ENCODE assay signal across 7 cellular contexts in the genomic region with DNA sequence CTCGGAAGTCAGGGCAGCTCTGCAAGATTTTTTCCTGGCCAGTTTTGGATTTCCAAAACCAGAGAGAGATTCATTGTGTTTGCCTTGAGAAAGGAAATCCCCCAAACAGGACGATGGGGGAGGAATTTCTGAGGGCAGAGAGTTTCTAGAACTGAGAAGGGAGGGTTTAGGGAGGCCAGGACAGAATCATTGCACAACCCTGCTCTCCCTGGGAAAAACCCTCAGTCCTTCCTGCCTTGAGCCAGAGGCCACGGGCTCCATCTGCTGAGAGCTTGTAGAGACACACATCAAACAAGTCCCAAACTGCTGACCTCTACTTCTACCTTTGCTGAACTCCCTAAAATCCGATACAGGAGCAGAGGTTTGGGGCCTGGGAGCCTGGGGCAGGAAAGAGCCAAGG.
DNase-seq lines count a peak whose midpoint lies in the region; ATAC-seq and TF ChIP-seq lines count a peak whose summit lies in the region.

No MANE protein-coding gene starts in this region.

- H3K27me3 ChIP-seq in mammary epithelial cell (ENCODE audit: insufficient read depth, low read length) (no peaks in the 10 kb centered on the region), layer of hippocampus (ENCODE audit: control insufficient read depth, insufficient read depth, low read length) (no peaks in the 10 kb centered on the region), transverse colon (no peaks in the 10 kb centered on the region)

- peak; percentile 62 for ATAC-seq in GM19043 (IDR thresholded peaks at IDR 0.05; ENCODE audit: low read depth, unreplicated experiment)

- in situ Hi-C loops in mammary epithelial cell (cut with MboI; ENCODE audit: low sequenced_read_pairs in 2 of 2) = no loop called here
- in situ Hi-C loops in transverse colon (cut with MboI; ENCODE audit: low pct_ligation_motif_present in 1 of 4, low pct_unique_long_range_greater_than_20kb in 1 of 4, low sequenced_read_pairs in 3 of 4) = no loop called here

- peak overlapping the region; percentile 4 for H2AFZ ChIP-seq in mammary epithelial cell (ENCODE audit: low read depth, low read length)

- intact Hi-C loops in mammary epithelial cell (cut with micrococcal nuclease) (loop anchor here (1.0 kb wide), 4 partner anchors 37 to 356 kb away; no protein-coding TSS in a partner anchor), transverse colon (cut with DNase I; ENCODE audit: low total_unique reads) (loop anchor here (5.0 kb wide), 1 partner anchor 36 kb away; no protein-coding TSS in a partner anchor)

- no peaks in the 10 kb centered on the region for H4K20me1 ChIP-seq in mammary epithelial cell (ENCODE audit: insufficient read depth, low read length)

- peak; percentile 60 to 87 for TF ChIP-seq CTCF in mammary epithelial cell (conservative IDR thresholded peaks at IDR 0.05 in 1 of 2, IDR thresholded peaks at IDR 0.05 in 1 of 2; ENCODE audit: extremely low read depth in 1 of 2, insufficient read depth in 1 of 2, low read depth in 1 of 2, low read length in 2 of 2)
- peak in 4 of 5 experiments; percentile 30 to 48 (median 35) for TF ChIP-seq CTCF in transverse colon (IDR thresholded peaks at IDR 0.05)

- dilution Hi-C loops in mammary epithelial cell (cut with HindIII; ENCODE audit: low sequenced_read_pairs) = no loop called here

- WGBS in mammary epithelial cell (ENCODE audit: low coverage, missing lambda C conversion rate) = 31% methylated on average over 3 of the region's 4 CpGs
- WGBS in transverse colon (ENCODE audit: low coverage in 1 of 2), 2 donors = 38% methylated on average over 4 of the region's 4 CpGs; no CpG with 5 or more reads in 1 of the 2 donors

- H3K4me1 ChIP-seq in mammary epithelial cell (ENCODE audit: insufficient read depth, low read length) (peaks cover 25% of the 10 kb centered on the region), transverse colon (peaks cover 5 to 16% (median 10%) of the 10 kb centered on the region in 4 donors)

- BruUV-seq in mammary epithelial cell (replicated peaks; lab: Mats Ljungman, UMichigan) = no TSS peak

- H3K9me3 ChIP-seq in mammary epithelial cell (replicated peaks; ENCODE audit: insufficient read depth, low read length) = no peaks in the 10 kb centered on the region
- no peaks in the 10 kb centered on the region for H3K9me3 ChIP-seq in transverse colon

- CTCF ChIA-PET in mammary epithelial cell (lab: Charles Lee; ENCODE audit: low non-redundant PET) = interaction anchor here (0.6 to 0.7 kb wide), 3 partner anchors 37 to 1846 kb away, joined by 4 to 7 read pairs (median 6); no protein-coding TSS in a partner anchor

- peak overlapping the region; percentile 9 for H3K9ac ChIP-seq in mammary epithelial cell (ENCODE audit: insufficient read depth, low read length)

- H3K79me2 ChIP-seq in mammary epithelial cell (ENCODE audit: insufficient read depth, low read length) = no peaks in the 10 kb centered on the region

- no peak for TF ChIP-seq POLR2A in transverse colon (IDR thresholded peaks at IDR 0.05)

- peak; percentile 65 for DNase-seq in HuH-7 (ENCODE audit: low spot score)
- peak; percentile 88 for DNase-seq in mammary epithelial cell
- peak; percentile 52 for DNase-seq in transverse colon
- DNase-seq in activated naive CD4-positive, alpha-beta T cell (lab: John Stamatoyannopoulos, UW) = no peak
- no peak for DNase-seq in NCI-H2081 treated with DMSO at 0.1 percent for 48 hours (lab: John Stamatoyannopoulos, UW)

- no peak for TF ChIP-seq EP300 in transverse colon (IDR thresholded peaks at IDR 0.05; ENCODE audit: low read depth)

- H3K36me3 ChIP-seq in mammary epithelial cell (ENCODE audit: insufficient read depth, low read length) (no peaks in the 10 kb centered on the region), transverse colon (no peaks in the 10 kb centered on the region)

- peak overlapping the region; percentile 8 for H3K4me2 ChIP-seq in mammary epithelial cell (ENCODE audit: insufficient read depth, low read depth, low read length)

- H3K4me3 ChIP-seq in mammary epithelial cell (replicated peaks in 1 of 3; ENCODE audit: insufficient read depth in 1 of 3, low read depth in 2 of 3, low read length in 3 of 3) = no peak overlapping the region
- no peak overlapping the region for H3K4me3 ChIP-seq in transverse colon

- H3K27ac ChIP-seq in mammary epithelial cell (ENCODE audit: insufficient read depth, low read depth, low read length) (no peak overlapping the region), layer of hippocampus (ENCODE audit: low read depth, low read length) (peak overlapping the region; percentile 14), transverse colon (peak overlapping the region; percentile 40 to 81 (median 54))

Comparison
In these comparisons a context has a peak if more than half of its experiments do, and no peak if none do; other contexts are left out.
1. DNase-seq: peak in HuH-7 (single experiment), mammary epithelial cell (single experiment) and transverse colon (single experiment); none in activated naive CD4-positive, alpha-beta T cell (0 of 4) and NCI-H2081 treated with DMSO at 0.1 percent for 48 hours (single experiment).